ENCODE assay signal across 1 cellular context in the genomic region with DNA sequence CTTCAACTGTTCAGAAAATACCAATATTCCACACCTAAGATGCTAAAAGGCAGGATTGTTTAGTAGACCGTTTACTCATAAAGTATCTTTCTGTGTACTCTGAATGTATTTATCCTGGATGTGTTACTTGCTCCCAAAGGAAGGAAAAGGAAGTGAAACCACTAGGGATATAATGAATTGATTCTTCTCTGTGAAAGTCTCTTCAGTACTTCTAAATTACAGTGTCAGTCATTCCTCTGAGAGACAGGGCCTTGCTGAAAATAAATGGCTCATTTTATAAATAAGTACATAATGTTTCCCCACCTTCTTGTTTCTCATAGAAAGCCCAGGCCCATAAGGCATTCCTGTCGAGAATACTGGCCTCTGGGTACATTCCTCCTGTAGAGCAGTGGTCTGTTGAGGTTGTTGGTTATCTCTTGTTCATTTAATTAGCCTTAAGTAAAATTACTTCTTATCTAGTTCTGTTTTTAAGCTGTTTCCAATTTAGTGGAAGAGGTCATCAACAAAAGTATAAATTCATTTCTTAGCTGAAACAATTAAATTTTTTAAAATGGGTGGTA.
TF ChIP-seq lines count a peak whose summit lies in the region.

No MANE protein-coding gene starts in this region.

TF ChIP-seq in WTC11, 78 proteins besides CTCF, POLR2A, EP300 and RAD21 (continued from another document):
- TF ChIP-seq, protein P1, sequence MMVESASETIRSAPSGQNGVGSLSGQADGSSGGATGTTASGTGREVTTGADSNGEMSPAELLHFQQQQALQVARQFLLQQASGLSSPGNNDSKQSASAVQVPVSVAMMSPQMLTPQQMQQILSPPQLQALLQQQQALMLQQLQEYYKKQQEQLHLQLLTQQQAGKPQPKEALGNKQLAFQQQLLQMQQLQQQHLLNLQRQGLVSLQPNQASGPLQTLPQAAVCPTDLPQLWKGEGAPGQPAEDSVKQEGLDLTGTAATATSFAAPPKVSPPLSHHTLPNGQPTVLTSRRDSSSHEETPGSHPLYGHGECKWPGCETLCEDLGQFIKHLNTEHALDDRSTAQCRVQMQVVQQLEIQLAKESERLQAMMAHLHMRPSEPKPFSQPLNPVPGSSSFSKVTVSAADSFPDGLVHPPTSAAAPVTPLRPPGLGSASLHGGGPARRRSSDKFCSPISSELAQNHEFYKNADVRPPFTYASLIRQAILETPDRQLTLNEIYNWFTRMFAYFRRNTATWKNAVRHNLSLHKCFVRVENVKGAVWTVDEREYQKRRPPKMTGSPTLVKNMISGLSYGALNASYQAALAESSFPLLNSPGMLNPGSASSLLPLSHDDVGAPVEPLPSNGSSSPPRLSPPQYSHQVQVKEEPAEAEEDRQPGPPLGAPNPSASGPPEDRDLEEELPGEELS (CRISPR knock-in tag; IDR thresholded peaks at IDR 0.05), result no peak
- no peak for TF ChIP-seq CBFB (CRISPR knock-in tag; IDR thresholded peaks at IDR 0.05; ENCODE audit: low read depth)
- TF ChIP-seq, protein P2, sequence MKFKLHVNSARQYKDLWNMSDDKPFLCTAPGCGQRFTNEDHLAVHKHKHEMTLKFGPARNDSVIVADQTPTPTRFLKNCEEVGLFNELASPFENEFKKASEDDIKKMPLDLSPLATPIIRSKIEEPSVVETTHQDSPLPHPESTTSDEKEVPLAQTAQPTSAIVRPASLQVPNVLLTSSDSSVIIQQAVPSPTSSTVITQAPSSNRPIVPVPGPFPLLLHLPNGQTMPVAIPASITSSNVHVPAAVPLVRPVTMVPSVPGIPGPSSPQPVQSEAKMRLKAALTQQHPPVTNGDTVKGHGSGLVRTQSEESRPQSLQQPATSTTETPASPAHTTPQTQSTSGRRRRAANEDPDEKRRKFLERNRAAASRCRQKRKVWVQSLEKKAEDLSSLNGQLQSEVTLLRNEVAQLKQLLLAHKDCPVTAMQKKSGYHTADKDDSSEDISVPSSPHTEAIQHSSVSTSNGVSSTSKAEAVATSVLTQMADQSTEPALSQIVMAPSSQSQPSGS (CRISPR knock-in tag; IDR thresholded peaks at IDR 0.05; ENCODE audit: borderline replicate concordance, low read depth), result no peak
TF ChIP-seq in WTC11: peak in this region for 0.
